23 cellular contexts compared by ENCODE assay signal in the genomic region with DNA sequence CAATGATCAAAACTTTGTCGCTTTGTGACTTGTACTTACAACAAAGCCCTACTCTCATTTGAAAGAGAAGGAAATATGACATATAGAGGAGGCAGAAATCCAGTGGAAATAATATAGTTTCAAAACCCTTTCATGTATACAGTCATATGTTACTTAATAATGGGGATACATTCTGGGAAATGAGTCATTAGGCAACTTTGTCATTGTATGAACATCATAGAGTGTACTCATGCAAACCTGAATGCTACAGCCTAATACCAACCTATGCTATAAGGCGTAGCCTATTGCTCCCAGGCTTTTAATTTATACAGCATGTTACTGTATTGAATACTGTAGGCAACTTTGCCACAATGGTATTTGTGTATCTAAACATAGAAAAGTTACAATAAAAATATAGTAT.
"Had no signal": no experiment of that assay in that cellular context is flagged by ENCODE, and none has a peak within 500 bp of the region (broad histone marks: within the 10 kb centered on the region; RNA-seq: fewer than 3 reads in every experiment).

No MANE protein-coding gene starts in this region.

- H3K4me3 Mint-ChIP-seq: activated B cell treated with CpG ODN at 0.5 μM for 24 hours; activated CD8-positive, alpha-beta T cell treated with anti-CD3 and anti-CD28 coated beads for 36 hours; activated naive CD8-positive, alpha-beta T cell treated with anti-CD3 and anti-CD28 coated beads, Interleukin-2, amount 10 ng/mL, durations not matched to agents 7 days and 5 days; effector memory CD8-positive, alpha-beta T cell; natural killer cell treated with Interleukin-12 subunit alpha and Interleukin-12 subunit beta and Interleukin-15 and Interleukin-18, amount 100 ng/mL, for 72 hours; stimulated activated naive B cell treated with anti-CD40 and anti-IgM and Interleukin-4, amounts not matched to agents 10 μg/mL and 1 μg/mL and 100 μg/mL, for 72 hours; T-helper 2 cell treated with Interferon-gamma antibody and Interleukin-4, amounts not matched to agents 5 μg/mL and 100 μg/mL, for 36 hours had no signal

- H3K27ac Mint-ChIP-seq: activated B cell treated with CpG ODN at 0.5 μM for 24 hours; activated CD8-positive, alpha-beta T cell treated with anti-CD3 and anti-CD28 coated beads for 36 hours; activated naive CD8-positive, alpha-beta T cell treated with anti-CD3 and anti-CD28 coated beads, Interleukin-2, amount 10 ng/mL, durations not matched to agents 7 days and 5 days; effector memory CD8-positive, alpha-beta T cell; natural killer cell treated with Interleukin-12 subunit alpha and Interleukin-12 subunit beta and Interleukin-15 and Interleukin-18, amount 100 ng/mL, for 72 hours; stimulated activated naive B cell treated with anti-CD40 and anti-IgM and Interleukin-4, amounts not matched to agents 10 μg/mL and 1 μg/mL and 100 μg/mL, for 72 hours; T-helper 2 cell treated with Interferon-gamma antibody and Interleukin-4, amounts not matched to agents 5 μg/mL and 100 μg/mL, for 36 hours had no signal

- H3K4me1 ChIP-seq: right atrium auricular region, transverse colon, vagina had no signal

- H3K27me3 Mint-ChIP-seq: activated B cell treated with CpG ODN at 0.5 μM for 24 hours; effector memory CD8-positive, alpha-beta T cell; stimulated activated naive B cell treated with anti-CD40 and anti-IgM and Interleukin-4, amounts not matched to agents 10 μg/mL and 1 μg/mL and 100 μg/mL, for 72 hours had no signal

- H3K36me3 ChIP-seq: brain microvascular endothelial cell, right atrium auricular region, transverse colon, vagina had no signal

- H3K36me3 Mint-ChIP-seq: activated naive CD8-positive, alpha-beta T cell treated with anti-CD3 and anti-CD28 coated beads, Interleukin-2, amount 10 ng/mL, durations not matched to agents 7 days and 5 days; natural killer cell treated with Interleukin-12 subunit alpha and Interleukin-12 subunit beta and Interleukin-15 and Interleukin-18, amount 100 ng/mL, for 72 hours; stimulated activated naive B cell treated with anti-CD40 and anti-IgM and Interleukin-4, amounts not matched to agents 10 μg/mL and 1 μg/mL and 100 μg/mL, for 72 hours had no signal

- H3K9me3 Mint-ChIP-seq: activated CD8-positive, alpha-beta T cell treated with anti-CD3 and anti-CD28 coated beads for 36 hours; activated naive CD8-positive, alpha-beta T cell treated with anti-CD3 and anti-CD28 coated beads, Interleukin-2, amount 10 ng/mL, durations not matched to agents 7 days and 5 days; T-helper 2 cell treated with Interferon-gamma antibody and Interleukin-4, amounts not matched to agents 5 μg/mL and 100 μg/mL, for 36 hours had no signal

- H3K9me3 ChIP-seq: right atrium auricular region, transverse colon, vagina had no signal

- H3K27me3 ChIP-seq: brain microvascular endothelial cell, right atrium auricular region, transverse colon, vagina had no signal

- H3K4me3 ChIP-seq: right atrium auricular region, skin epidermis, transverse colon, vagina had no signal

- ATAC-seq: activated CD8-positive, alpha-beta T cell treated with anti-CD3 and anti-CD28 coated beads for 36 hours; effector memory CD8-positive, alpha-beta T cell; natural killer cell treated with Interleukin-12 subunit alpha and Interleukin-12 subunit beta and Interleukin-15 and Interleukin-18, amount 100 ng/mL, for 72 hours; stimulated activated naive B cell treated with anti-CD40 and anti-IgM and Interleukin-4, amounts not matched to agents 10 μg/mL and 1 μg/mL and 100 μg/mL, for 72 hours had no signal

- H3K27ac ChIP-seq: brain microvascular endothelial cell, right atrium auricular region, skin epidermis, transverse colon, vagina had no signal

- DNase-seq: activated B cell treated with CpG ODN at 0.5 μM for 24 hours; activated CD4-positive, alpha-beta T cell treated with anti-CD3 and anti-CD28 coated beads for 48 hours; activated CD8-positive, alpha-beta memory T cell treated with anti-CD3 and anti-CD28 coated beads, Interleukin-2, amount 50 U/mL, for 4 hours; activated CD8-positive, alpha-beta T cell treated with anti-CD3 and anti-CD28 coated beads for 36 hours; activated gamma-delta T cell treated with Interleukin-2 at 50 U/mL for 16 hours; activated naive CD8-positive, alpha-beta T cell treated with anti-CD3 and anti-CD28 coated beads, Interleukin-2, amount 10 ng/mL, durations not matched to agents 7 days and 5 days; activated T-cell treated with anti-CD3 and anti-CD28 coated beads, Interleukin-2, amount 50 U/mL, for 48 hours; anterior cingulate cortex; brain microvascular endothelial cell; cerebellar nuclear complex; effector memory CD8-positive, alpha-beta T cell; hypothalamus; mesendoderm; posterior cingulate gyrus; stimulated activated CD4-positive, alpha-beta T cell treated with anti-CD3 and anti-CD28 coated beads, Interleukin-15, amount 100 ng/mL, for 24 hours; stimulated activated CD4-positive, alpha-beta T cell treated with anti-CD3 and anti-CD28 coated beads, Interleukin-4, amount 100 ng/mL, for 1 hour; stimulated activated naive B cell treated with anti-CD40 and anti-IgM and Interleukin-4, amounts not matched to agents 10 μg/mL and 1 μg/mL and 100 μg/mL, for 72 hours; transverse colon had no signal
